1 cellular context compared by ENCODE assay signal in the genomic region with DNA sequence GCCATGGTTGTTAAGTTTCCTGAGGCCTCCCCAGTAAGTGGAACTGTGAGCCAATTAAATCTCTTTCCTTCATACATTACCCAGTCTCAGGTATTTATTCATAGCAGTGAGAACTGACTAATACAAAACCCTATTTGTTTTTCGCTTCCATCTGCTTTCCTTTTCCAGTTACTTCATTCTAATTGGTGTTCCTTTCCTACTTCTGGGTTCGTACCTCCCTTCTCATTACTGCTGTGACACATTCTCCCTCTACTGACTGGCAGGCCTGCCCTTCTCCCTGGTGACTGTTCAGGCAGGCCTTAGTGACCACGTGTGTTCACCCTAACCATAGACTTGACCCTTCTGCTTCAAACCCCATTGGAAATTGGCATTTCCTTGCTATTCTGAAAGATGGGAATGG.
TF ChIP-seq lines count a peak whose summit lies in the region.

No MANE protein-coding gene starts in this region.

TF ChIP-seq in GM12878, 131 proteins besides CTCF, POLR2A, EP300 and RAD21:
- peak; percentile 45 for TF ChIP-seq PKNOX1 (IDR thresholded peaks at IDR 0.05)
- TF ChIP-seq EED (IDR thresholded peaks at IDR 0.05; ENCODE audit: low read depth): no peak
